In the genomic region with DNA sequence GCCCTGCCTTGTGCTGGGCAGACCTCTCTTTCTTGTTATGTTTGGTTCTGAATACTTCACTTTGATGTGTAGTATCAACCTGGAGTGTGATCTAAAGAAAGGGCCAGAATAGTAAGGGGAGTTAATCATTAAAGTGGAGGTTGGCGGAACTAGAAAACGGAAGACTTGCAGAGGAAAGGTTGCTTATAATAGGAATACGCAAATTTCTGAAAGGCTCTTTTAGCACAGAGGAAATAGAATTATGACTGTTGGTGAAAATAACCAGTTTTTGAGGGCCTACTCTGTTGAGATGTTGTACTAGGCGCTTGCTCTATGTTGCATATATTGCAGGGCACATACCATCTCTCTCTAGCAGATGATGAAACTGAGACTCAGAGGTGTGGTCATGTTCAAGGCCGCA, we compare ENCODE assay signal across 1 cellular context.
TF ChIP-seq lines count a peak whose summit lies in the region.

No MANE protein-coding gene starts in this region.

TF ChIP-seq in GM12878, 131 proteins besides CTCF, POLR2A, EP300 and RAD21 (continued from another document):
- TF ChIP-seq, protein P1, sequence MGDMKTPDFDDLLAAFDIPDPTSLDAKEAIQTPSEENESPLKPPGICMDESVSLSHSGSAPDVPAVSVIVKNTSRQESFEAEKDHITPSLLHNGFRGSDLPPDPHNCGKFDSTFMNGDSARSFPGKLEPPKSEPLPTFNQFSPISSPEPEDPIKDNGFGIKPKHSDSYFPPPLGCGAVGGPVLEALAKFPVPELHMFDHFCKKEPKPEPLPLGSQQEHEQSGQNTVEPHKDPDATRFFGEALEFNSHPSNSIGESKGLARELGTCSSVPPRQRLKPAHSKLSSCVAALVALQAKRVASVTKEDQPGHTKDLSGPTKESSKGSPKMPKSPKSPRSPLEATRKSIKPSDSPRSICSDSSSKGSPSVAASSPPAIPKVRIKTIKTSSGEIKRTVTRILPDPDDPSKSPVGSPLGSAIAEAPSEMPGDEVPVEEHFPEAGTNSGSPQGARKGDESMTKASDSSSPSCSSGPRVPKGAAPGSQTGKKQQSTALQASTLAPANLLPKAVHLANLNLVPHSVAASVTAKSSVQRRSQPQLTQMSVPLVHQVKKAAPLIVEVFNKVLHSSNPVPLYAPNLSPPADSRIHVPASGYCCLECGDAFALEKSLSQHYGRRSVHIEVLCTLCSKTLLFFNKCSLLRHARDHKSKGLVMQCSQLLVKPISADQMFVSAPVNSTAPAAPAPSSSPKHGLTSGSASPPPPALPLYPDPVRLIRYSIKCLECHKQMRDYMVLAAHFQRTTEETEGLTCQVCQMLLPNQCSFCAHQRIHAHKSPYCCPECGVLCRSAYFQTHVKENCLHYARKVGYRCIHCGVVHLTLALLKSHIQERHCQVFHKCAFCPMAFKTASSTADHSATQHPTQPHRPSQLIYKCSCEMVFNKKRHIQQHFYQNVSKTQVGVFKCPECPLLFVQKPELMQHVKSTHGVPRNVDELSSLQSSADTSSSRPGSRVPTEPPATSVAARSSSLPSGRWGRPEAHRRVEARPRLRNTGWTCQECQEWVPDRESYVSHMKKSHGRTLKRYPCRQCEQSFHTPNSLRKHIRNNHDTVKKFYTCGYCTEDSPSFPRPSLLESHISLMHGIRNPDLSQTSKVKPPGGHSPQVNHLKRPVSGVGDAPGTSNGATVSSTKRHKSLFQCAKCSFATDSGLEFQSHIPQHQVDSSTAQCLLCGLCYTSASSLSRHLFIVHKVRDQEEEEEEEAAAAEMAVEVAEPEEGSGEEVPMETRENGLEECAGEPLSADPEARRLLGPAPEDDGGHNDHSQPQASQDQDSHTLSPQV (IDR thresholded peaks at IDR 0.05) = no peak
- TF ChIP-seq ZSCAN29 (IDR thresholded peaks at IDR 0.05) = no peak
- TF ChIP-seq SRF (IDR thresholded peaks at IDR 0.05; ENCODE audit: low read depth in 2 of 2, low read length in 2 of 2) = no peak
- no peak for TF ChIP-seq FOXM1 (IDR thresholded peaks at IDR 0.05; ENCODE audit: low read depth, low read length)
- TF ChIP-seq RB1 (IDR thresholded peaks at IDR 0.05; ENCODE audit: borderline replicate concordance) = no peak
- TF ChIP-seq TBL1XR1 (IDR thresholded peaks at IDR 0.05; ENCODE audit: low read depth, low read length) = no peak
- no peak for TF ChIP-seq LARP7 (IDR thresholded peaks at IDR 0.05)
- TF ChIP-seq KAT2A (conservative IDR thresholded peaks at IDR 0.05; ENCODE audit: control insufficient read depth, low read depth, low read length) = no peak
- no peak for TF ChIP-seq MEF2B (IDR thresholded peaks at IDR 0.05; ENCODE audit: partially characterized antibody, poor library complexity, severe bottlenecking)
- no peak for TF ChIP-seq IRF4 (IDR thresholded peaks at IDR 0.05; ENCODE audit: low read depth, low read length)
- no peak for TF ChIP-seq HDGF (IDR thresholded peaks at IDR 0.05)
